ENCODE assay signal across 16 cellular contexts in the genomic region with DNA sequence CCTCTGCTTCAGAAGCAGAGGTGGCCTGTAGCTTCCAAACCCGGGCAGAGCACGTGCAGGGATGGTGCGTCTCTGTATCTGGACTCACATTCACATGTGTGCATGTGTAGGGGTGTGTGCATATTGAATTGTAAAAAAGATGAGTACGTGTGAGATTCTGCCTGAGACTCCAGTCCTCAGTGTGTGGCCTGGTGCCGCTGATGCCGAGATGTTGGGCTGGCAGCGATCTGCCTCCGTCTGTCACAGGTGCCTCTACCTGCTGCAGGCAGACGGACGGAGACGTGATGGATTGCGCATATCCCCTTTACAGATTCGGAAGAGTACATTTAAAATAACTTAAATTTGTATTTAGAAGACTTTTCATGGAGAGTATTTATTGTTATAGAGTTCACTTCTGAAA. TPM values are rescaled to one million over a fixed set of nuclear protein-coding genes. Genes with fewer than 3 reads are reported as not detected.
DNase-seq lines count a peak whose midpoint lies in the region; ATAC-seq and TF ChIP-seq lines count a peak whose summit lies in the region.
"Had no signal": no experiment of that assay in that cellular context is flagged by ENCODE, and none has a peak within 500 bp of the region (broad histone marks: within the 10 kb centered on the region; RNA-seq: fewer than 3 reads in every experiment).

No MANE protein-coding gene starts in this region.

- POLR2A ChIA-PET in RWPE1 (lab: Yijun Ruan, JAX; ENCODE audit: low non-redundant PET) = no interaction called here
- POLR2A ChIA-PET in CD4-positive, alpha-beta memory T cell (lab: Charles Lee; ENCODE audit: partially characterized antibody) = interaction anchor here (0.5 to 3.0 kb wide), 9 partner anchors 9 to 255 kb away, joined by 3 to 12 read pairs (median 4); a partner anchor contains a TSS

- no peaks in the 10 kb centered on the region for H3K9me3 Mint-ChIP-seq in CD4-positive, alpha-beta memory T cell
- H3K9me3 Mint-ChIP-seq: activated CD4-positive, alpha-beta T cell treated with anti-CD3 and anti-CD28 coated beads, Interleukin-2, amount 10 ng/mL, durations not matched to agents 24 days and 14 days; activated T-cell treated with anti-CD3 and anti-CD28 coated beads, Interleukin-2, amount 50 U/mL, for 24 hours; natural killer cell treated with Interleukin-12 subunit alpha and Interleukin-12 subunit beta and Interleukin-15 and Interleukin-18, amount 100 ng/mL, for 72 hours; WTC11 had no signal

- H3K36me3 Mint-ChIP-seq in CD4-positive, alpha-beta memory T cell = peaks cover 14 to 16% of the 10 kb centered on the region in 2 donors
- H3K36me3 Mint-ChIP-seq: natural killer cell treated with Interleukin-12 subunit alpha and Interleukin-12 subunit beta and Interleukin-15 and Interleukin-18, amount 100 ng/mL, for 72 hours; WTC11 had no signal

- ATAC-seq in upper lobe of left lung (ENCODE audit: low FRiP score in 2 of 2) = no peak

- H3K27ac ChIP-seq in BLaER1 (no peak overlapping the region), RWPE1 (peak overlapping the region; percentile 96), sigmoid colon (peak overlapping the region in 3 of 4 donors; percentile 81 to 86 (median 83)), upper lobe of left lung (no peak overlapping the region)
- H3K27ac ChIP-seq in CD4-positive, alpha-beta memory T cell (ENCODE audit: low read depth, low read length) = no peak overlapping the region
- H3K27ac ChIP-seq: hepatocyte, SJCRH30 had no signal

- no peaks in the 10 kb centered on the region for H3K27me3 Mint-ChIP-seq in CD4-positive, alpha-beta memory T cell
- H3K27me3 Mint-ChIP-seq: activated CD4-positive, alpha-beta T cell treated with anti-CD3 and anti-CD28 coated beads, Interleukin-2, amount 10 ng/mL, durations not matched to agents 24 days and 14 days; activated T-cell treated with anti-CD3 and anti-CD28 coated beads, Interleukin-2, amount 50 U/mL, for 24 hours; natural killer cell treated with Interleukin-12 subunit alpha and Interleukin-12 subunit beta and Interleukin-15 and Interleukin-18, amount 100 ng/mL, for 72 hours had no signal

- H3K4me3 ChIP-seq in BLaER1 = no peak overlapping the region
- no peak overlapping the region for H3K4me3 ChIP-seq in sigmoid colon
- H3K4me3 ChIP-seq in CD4-positive, alpha-beta memory T cell (ENCODE audit: low read length in 2 of 2) = no peak overlapping the region
- H3K4me3 ChIP-seq in upper lobe of left lung = no peak overlapping the region
- H3K4me3 ChIP-seq: gastrocnemius medialis, hepatocyte, lung, SJCRH30, skin epidermis had no signal

- 91 to 95% methylated on average over 13 of the region's 13 CpGs for WGBS in sigmoid colon, 2 donors
- WGBS in upper lobe of left lung, 2 donors = 90 to 93% methylated on average over 13 of the region's 13 CpGs

- H3K4me3 Mint-ChIP-seq in CD4-positive, alpha-beta memory T cell = no peak overlapping the region
- H3K4me3 Mint-ChIP-seq: activated CD4-positive, alpha-beta T cell treated with anti-CD3 and anti-CD28 coated beads, Interleukin-2, amount 10 ng/mL, durations not matched to agents 24 days and 14 days; activated T-cell treated with anti-CD3 and anti-CD28 coated beads, Interleukin-2, amount 50 U/mL, for 24 hours; natural killer cell treated with Interleukin-12 subunit alpha and Interleukin-12 subunit beta and Interleukin-15 and Interleukin-18, amount 100 ng/mL, for 72 hours; WTC11 had no signal

- no peaks in the 10 kb centered on the region for H3K9me3 ChIP-seq in BLaER1
- H3K9me3 ChIP-seq in sigmoid colon = no peaks in the 10 kb centered on the region
- no peaks in the 10 kb centered on the region for H3K9me3 ChIP-seq in CD4-positive, alpha-beta memory T cell (ENCODE audit: control insufficient read depth in 1 of 2, low read length in 2 of 2)
- no peaks in the 10 kb centered on the region for H3K9me3 ChIP-seq in upper lobe of left lung
- H3K9me3 ChIP-seq: gastrocnemius medialis, SJCRH30 had no signal

- H3K4me1 ChIP-seq in BLaER1 (peaks cover 100% of the 10 kb centered on the region), sigmoid colon (peaks cover 0 to 99% (median 81%) of the 10 kb centered on the region in 4 donors), upper lobe of left lung (peaks cover 33 to 40% (median 37%) of the 10 kb centered on the region in 4 donors)
- no peaks in the 10 kb centered on the region for H3K4me1 ChIP-seq in CD4-positive, alpha-beta memory T cell (ENCODE audit: insufficient read depth, low read length)

- CTCF ChIA-PET in RWPE1 (lab: Yijun Ruan, JAX) = interaction anchor here (0.6 to 3.9 kb wide), 11 partner anchors 10 to 217 kb away, joined by 3 to 46 read pairs (median 6); no protein-coding TSS in a partner anchor
- CTCF ChIA-PET in CD4-positive, alpha-beta memory T cell (lab: Charles Lee; ENCODE audit: partially characterized antibody) = interaction anchor here (0.6 to 13.1 kb wide), 40 partner anchors 9 to 329 kb away, joined by 3 to 363 read pairs (median 4); a partner anchor contains a TSS

- peaks cover 17 to 43% (median 25%) of the 10 kb centered on the region in 4 donors for H3K4me1 Mint-ChIP-seq in CD4-positive, alpha-beta memory T cell
- H3K4me1 Mint-ChIP-seq: WTC11 had no signal

- intact Hi-C loops in sigmoid colon (cut with DNase I) = no loop called here
- intact Hi-C loops in CD4-positive, alpha-beta memory T cell (cut with micrococcal nuclease) = loop anchor here (1.0 to 5.0 kb wide), 4 partner anchors 49 to 327 kb away; a partner anchor contains a TSS

- H3K27ac Mint-ChIP-seq in CD4-positive, alpha-beta memory T cell = peak overlapping the region in 3 of 7 donors; percentile 30 to 71 (median 48)
- H3K27ac Mint-ChIP-seq: activated CD4-positive, alpha-beta T cell treated with anti-CD3 and anti-CD28 coated beads, Interleukin-2, amount 10 ng/mL, durations not matched to agents 24 days and 14 days; activated T-cell treated with anti-CD3 and anti-CD28 coated beads, Interleukin-2, amount 50 U/mL, for 24 hours; natural killer cell treated with Interleukin-12 subunit alpha and Interleukin-12 subunit beta and Interleukin-15 and Interleukin-18, amount 100 ng/mL, for 72 hours; WTC11 had no signal

- peaks cover 22% of the 10 kb centered on the region for H3K36me3 ChIP-seq in BLaER1
- peaks cover 0 to 6% (median 0%) of the 10 kb centered on the region in 4 donors for H3K36me3 ChIP-seq in sigmoid colon
- no peaks in the 10 kb centered on the region for H3K36me3 ChIP-seq in CD4-positive, alpha-beta memory T cell (ENCODE audit: insufficient read depth, low read length)
- H3K36me3 ChIP-seq in upper lobe of left lung = peaks cover 0 to 7% (median 0%) of the 10 kb centered on the region in 4 donors
- H3K36me3 ChIP-seq: gastrocnemius medialis, SJCRH30 had no signal

- TF ChIP-seq EP300 in sigmoid colon (IDR thresholded peaks at IDR 0.05) (no peak), upper lobe of left lung (IDR thresholded peaks at IDR 0.05) (no peak)

- peak overlapping the region; percentile 49 for H3K9ac ChIP-seq in BLaER1

- peak overlapping the region; percentile 95 for H3K4me2 ChIP-seq in BLaER1
- H3K4me2 ChIP-seq: hepatocyte had no signal

- TF ChIP-seq POLR2A in sigmoid colon (IDR thresholded peaks at IDR 0.05) = no peak
- TF ChIP-seq POLR2A in upper lobe of left lung (IDR thresholded peaks at IDR 0.05) = no peak

- no peaks in the 10 kb centered on the region for H3K27me3 ChIP-seq in BLaER1
- no peaks in the 10 kb centered on the region for H3K27me3 ChIP-seq in sigmoid colon
- no peaks in the 10 kb centered on the region for H3K27me3 ChIP-seq in CD4-positive, alpha-beta memory T cell (ENCODE audit: insufficient read depth, low read length)
- no peaks in the 10 kb centered on the region for H3K27me3 ChIP-seq in upper lobe of left lung
- H3K27me3 ChIP-seq: gastrocnemius medialis, hepatocyte, SJCRH30 had no signal

- peaks cover 93% of the 10 kb centered on the region for H4K20me1 ChIP-seq in BLaER1

- no peak for TF ChIP-seq CTCF in RWPE1 (conservative IDR thresholded peaks at IDR 0.05; ENCODE audit: low read depth)
- no peak for TF ChIP-seq CTCF in sigmoid colon (IDR thresholded peaks at IDR 0.05)
- no peak for TF ChIP-seq CTCF in upper lobe of left lung (IDR thresholded peaks at IDR 0.05)

- DNase-seq in RWPE1 (ENCODE audit: low spot score) (no peak), cerebellum (ENCODE audit: low spot score) (peak; percentile 60), sigmoid colon (no peak), HuH-7.5 (ENCODE audit: low spot score) (no peak), upper lobe of left lung (no peak)
- DNase-seq in CD4-positive, alpha-beta memory T cell = no peak

RNA-seq across cellular contexts. Expression of a gene that starts 53.6 kb away (rescaled TPM):
- total RNA-seq in cerebellum = 42.6 TPM
- 100 to 1,000 TPM in 1 of 4 donors, 10 to 100 TPM in 3; 41.3 to 102 (median 71.0) TPM for total RNA-seq in sigmoid colon
- polyA plus RNA-seq in sigmoid colon = 1 to 10 TPM in 2 of 3 donors, under 1 TPM in 1; 0.92 to 7.5 (median 2.4) TPM
- 10 to 100 TPM; 49.7 to 50.0 TPM for total RNA-seq in CD4-positive, alpha-beta memory T cell
- polyA plus RNA-seq in CD4-positive, alpha-beta memory T cell = 10 to 100 TPM in 1 of 2 donors, 1 to 10 TPM in 1; 4.6 to 12.2 TPM
- 10 to 100 TPM; 26.5 to 94.3 (median 42.4) TPM for total RNA-seq in upper lobe of left lung

Comparison
In these comparisons a context has a peak if more than half of its experiments do, and no peak if none do; other contexts are left out.
1. H3K27ac ChIP-seq: peak in RWPE1 (single experiment) and sigmoid colon (3 of 4); none in BLaER1 (single experiment), CD4-positive, alpha-beta memory T cell (single experiment) and upper lobe of left lung (0 of 4).